18 cellular contexts compared by ENCODE assay signal in the genomic region with DNA sequence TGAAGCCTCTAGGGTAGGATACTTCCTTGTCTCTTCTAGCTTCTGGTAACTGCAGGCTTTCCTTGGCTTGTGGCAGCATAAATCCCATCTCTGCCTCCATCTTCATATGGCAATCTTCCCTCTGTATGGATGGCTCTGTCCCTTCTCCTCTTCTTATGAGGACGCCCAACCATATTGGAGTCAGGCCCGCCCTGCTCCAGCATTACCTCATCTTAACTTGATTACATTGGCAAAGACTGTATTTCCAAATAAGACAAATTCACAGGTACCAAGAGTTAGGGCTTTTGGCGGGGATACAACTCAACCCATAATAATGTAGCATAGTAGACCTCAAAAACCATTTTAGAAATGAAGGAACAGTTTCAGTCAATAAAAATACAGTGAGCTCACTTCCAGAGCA.
DNase-seq lines count a peak whose midpoint lies in the region; ATAC-seq and TF ChIP-seq lines count a peak whose summit lies in the region.
"Had no signal": no experiment of that assay in that cellular context is flagged by ENCODE, and none has a peak within 500 bp of the region (broad histone marks: within the 10 kb centered on the region; RNA-seq: fewer than 3 reads in every experiment).

No MANE protein-coding gene starts in this region.

- CTCF ChIA-PET in Calu3 (lab: Charles Lee) = no interaction called here
- CTCF ChIA-PET in HEK293 (lab: Yijun Ruan, JAX) = interaction anchor here (1.3 kb wide), 1 partner anchor 107 kb away, joined by 3 read pairs; no protein-coding TSS in a partner anchor

- DNase-seq in Calu3 = no peak
- peak; percentile 62 for DNase-seq in left lobe of liver (ENCODE audit: low spot score)
- DNase-seq in Ammon's horn (ENCODE audit: low spot score) = no peak
- DNase-seq in NCI-H82 treated with DMSO at 0.1 percent for 48 hours (lab: John Stamatoyannopoulos, UW; ENCODE audit: unreplicated experiment) = no peak
- DNase-seq in stimulated activated CD4-positive, alpha-beta T cell treated with anti-CD3 and anti-CD28 coated beads, Interleukin-1b, Interleukin-23, amount 100 ng/mL, for 48 hours = no peak
- DNase-seq: 8988T; ACHN; AML-193; C1 segment of cervical spinal cord; CD4-positive, alpha-beta memory T cell; COR-L47; DMS153; DND-41; GM23248 had no signal

- ATAC-seq in left lobe of liver = peak; percentile 71
- ATAC-seq: A549 had no signal

- H3K9me3 ChIP-seq in HEK293 (ENCODE audit: control insufficient read depth, insufficient read depth, low read depth, low read length) = no peaks in the 10 kb centered on the region
- no peaks in the 10 kb centered on the region for H3K9me3 ChIP-seq in skeletal muscle satellite cell (replicated peaks; ENCODE audit: low read length)
- H3K9me3 ChIP-seq: A549, HAP-1 had no signal

- peak overlapping the region; percentile 55 for H3K4me2 ChIP-seq in skeletal muscle satellite cell (ENCODE audit: low read length)
- H3K4me2 ChIP-seq: A549 had no signal

- H3K4me3 Mint-ChIP-seq in Calu3 (ENCODE audit: low read depth, unreplicated experiment) = no peak overlapping the region
- H3K4me3 Mint-ChIP-seq: CD4-positive, alpha-beta memory T cell had no signal

- H3K9me3 Mint-ChIP-seq in Calu3 (ENCODE audit: low read depth, unreplicated experiment) = peaks cover 7% of the 10 kb centered on the region
- H3K9me3 Mint-ChIP-seq: CD4-positive, alpha-beta memory T cell had no signal

- no peak overlapping the region for H3K9ac ChIP-seq in skeletal muscle satellite cell (ENCODE audit: low read depth, low read length)
- H3K9ac ChIP-seq: GM23248 had no signal

- no peaks in the 10 kb centered on the region for H3K27me3 ChIP-seq in skeletal muscle satellite cell (ENCODE audit: control insufficient read depth, insufficient read depth, low read length)

- H3K4me3 ChIP-seq in HEK293 (ENCODE audit: low read depth, low read length) = no peak overlapping the region
- H3K4me3 ChIP-seq in skeletal muscle satellite cell (ENCODE audit: low read length) = peak overlapping the region; percentile 15
- H3K4me3 ChIP-seq: A549, GM23248, HAP-1 had no signal

- H3K36me3 Mint-ChIP-seq in Calu3 (ENCODE audit: insufficient read depth, unreplicated experiment) = no peaks in the 10 kb centered on the region
- H3K36me3 Mint-ChIP-seq: CD4-positive, alpha-beta memory T cell had no signal

- TF ChIP-seq CTCF in Calu3 (IDR thresholded peaks at IDR 0.05; ENCODE audit: unreplicated experiment) (no peak), HEK293 (tag by site-specific recombination; IDR thresholded peaks at IDR 0.05) (no peak)

- H3K27ac Mint-ChIP-seq in Calu3 (ENCODE audit: unreplicated experiment) = peak overlapping the region; percentile 70
- H3K27ac Mint-ChIP-seq: CD4-positive, alpha-beta memory T cell had no signal

- H3K27ac ChIP-seq in HEK293 (ENCODE audit: extremely low read depth, low read depth, low read length) = no peak overlapping the region
- H3K27ac ChIP-seq: A549, GM23248 had no signal

- no peaks in the 10 kb centered on the region for H3K27me3 Mint-ChIP-seq in Calu3 (ENCODE audit: unreplicated experiment)

- intact Hi-C loops in Calu3 (cut with micrococcal nuclease; ENCODE audit: unreplicated experiment) = no loop called here

- no peaks in the 10 kb centered on the region for H3K36me3 ChIP-seq in HEK293 (ENCODE audit: control insufficient read depth in 2 of 2, insufficient read depth in 1 of 2, low read length in 2 of 2)
- H3K36me3 ChIP-seq in skeletal muscle satellite cell (ENCODE audit: insufficient read depth, low read length) = no peaks in the 10 kb centered on the region
- H3K36me3 ChIP-seq: HAP-1 had no signal

- H3K4me1 Mint-ChIP-seq in Calu3 (ENCODE audit: low read depth, unreplicated experiment) = peaks cover 76% of the 10 kb centered on the region
- H3K4me1 Mint-ChIP-seq: CD4-positive, alpha-beta memory T cell had no signal

- H3K4me1 ChIP-seq in HEK293 (ENCODE audit: control insufficient read depth, insufficient read depth, low read length) = no peaks in the 10 kb centered on the region
- peaks cover 25% of the 10 kb centered on the region for H3K4me1 ChIP-seq in skeletal muscle satellite cell (ENCODE audit: control insufficient read depth, insufficient read depth, low read length)

- BruUV-seq in Calu3 (replicated peaks; lab: Mats Ljungman, UMichigan) = no TSS peak

- POLR2A ChIA-PET in HEK293 (lab: Yijun Ruan, JAX) = no interaction called here

TF ChIP-seq in HEK293, 187 proteins besides CTCF, POLR2A, EP300 and RAD21:
- TF ChIP-seq ZNF133 (tag by site-specific recombination; IDR thresholded peaks at IDR 0.05) = no peak
- TF ChIP-seq ZNF426 (tag by site-specific recombination; IDR thresholded peaks at IDR 0.05) = no peak
- peak; percentile 42; the same call in 1 of the 2 replicates for TF ChIP-seq ZNF449 (tag by site-specific recombination; IDR thresholded peaks at IDR 0.05)
- TF ChIP-seq ZNF747 (tag by site-specific recombination; IDR thresholded peaks at IDR 0.05) = no peak
- no peak for TF ChIP-seq ZNF24 (tag by site-specific recombination; IDR thresholded peaks at IDR 0.05)
